ENCODE assay signal across 1 cellular context in the genomic region with DNA sequence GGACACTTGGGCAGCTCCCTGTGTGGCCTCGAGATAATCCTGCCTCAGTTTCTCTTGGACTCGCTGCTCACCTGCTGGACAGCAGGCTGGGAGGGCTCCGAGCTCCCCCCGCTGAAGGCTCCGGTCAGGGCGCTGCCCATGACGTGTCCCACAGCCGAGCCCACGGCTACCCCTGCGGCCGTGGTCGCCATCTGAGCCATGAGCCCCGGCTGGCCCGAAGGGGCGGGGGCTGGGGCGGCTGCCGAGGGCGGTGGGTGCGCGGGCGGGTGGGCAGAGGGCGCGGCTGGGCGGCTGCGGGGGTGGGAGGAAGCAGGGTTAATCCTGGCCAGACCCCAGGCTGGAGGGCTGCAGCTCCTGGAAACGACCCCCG.
TF ChIP-seq lines count a peak whose summit lies in the region.

No MANE protein-coding gene starts in this region.

TF ChIP-seq in H1, 55 proteins besides CTCF, POLR2A, EP300 and RAD21:
- TF ChIP-seq JUND (IDR thresholded peaks at IDR 0.05; ENCODE audit: low read length) (no peak), SP2 (IDR thresholded peaks at IDR 0.05; ENCODE audit: low read length) (no peak), ASH2L (IDR thresholded peaks at IDR 0.05; ENCODE audit: low read length) (no peak)
- TF ChIP-seq, protein P1, sequence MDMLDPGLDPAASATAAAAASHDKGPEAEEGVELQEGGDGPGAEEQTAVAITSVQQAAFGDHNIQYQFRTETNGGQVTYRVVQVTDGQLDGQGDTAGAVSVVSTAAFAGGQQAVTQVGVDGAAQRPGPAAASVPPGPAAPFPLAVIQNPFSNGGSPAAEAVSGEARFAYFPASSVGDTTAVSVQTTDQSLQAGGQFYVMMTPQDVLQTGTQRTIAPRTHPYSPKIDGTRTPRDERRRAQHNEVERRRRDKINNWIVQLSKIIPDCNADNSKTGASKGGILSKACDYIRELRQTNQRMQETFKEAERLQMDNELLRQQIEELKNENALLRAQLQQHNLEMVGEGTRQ (IDR thresholded peaks at IDR 0.05; ENCODE audit: low read length) = no peak
